1 cellular context compared by ENCODE assay signal in the genomic region with DNA sequence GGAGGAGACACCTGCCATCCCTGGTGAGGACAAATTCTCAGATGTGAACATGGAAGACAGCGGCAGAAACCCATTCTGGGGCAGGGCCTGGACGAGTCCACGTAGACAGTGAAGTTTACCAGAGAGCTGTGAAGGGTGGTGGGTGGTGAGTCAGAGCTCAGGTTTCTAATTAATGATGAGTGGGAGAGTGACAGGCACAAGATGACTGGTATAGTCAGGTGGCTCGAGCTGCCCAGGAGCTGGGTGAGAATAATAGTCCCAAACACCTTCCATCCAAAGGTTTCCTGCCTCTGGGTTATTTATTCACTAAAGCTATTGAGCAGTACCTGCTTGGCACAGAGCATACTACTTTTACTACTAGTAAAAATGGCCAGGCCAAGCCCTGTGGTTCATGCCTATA.
TF ChIP-seq lines count a peak whose summit lies in the region.

No MANE protein-coding gene starts in this region.

TF ChIP-seq in SK-N-SH treated with all-trans-retinoic acid at 6 μM for 48 hours, 23 proteins besides CTCF, POLR2A, EP300 and RAD21 (continued from another document):
- TF ChIP-seq TSHZ2 (CRISPR knock-in tag; IDR thresholded peaks at IDR 0.05) (no peak), RARB (CRISPR knock-in tag; IDR thresholded peaks at IDR 0.05) (no peak), CSDC2 (CRISPR knock-in tag; IDR thresholded peaks at IDR 0.05) (no peak), ZNF565 (CRISPR knock-in tag; conservative IDR thresholded peaks at IDR 0.05; ENCODE audit: low read depth) (no peak), ZNF8 (CRISPR knock-in tag; IDR thresholded peaks at IDR 0.05) (no peak), ZFP30 (CRISPR knock-in tag; IDR thresholded peaks at IDR 0.05) (no peak), ESRRG (CRISPR knock-in tag; IDR thresholded peaks at IDR 0.05) (no peak), GLIS3 (CRISPR knock-in tag; IDR thresholded peaks at IDR 0.05) (no peak), PPARA (CRISPR knock-in tag; IDR thresholded peaks at IDR 0.05; ENCODE audit: borderline replicate concordance) (no peak), ZNF70 (CRISPR knock-in tag; IDR thresholded peaks at IDR 0.05) (no peak)
- TF ChIP-seq, protein P1, sequence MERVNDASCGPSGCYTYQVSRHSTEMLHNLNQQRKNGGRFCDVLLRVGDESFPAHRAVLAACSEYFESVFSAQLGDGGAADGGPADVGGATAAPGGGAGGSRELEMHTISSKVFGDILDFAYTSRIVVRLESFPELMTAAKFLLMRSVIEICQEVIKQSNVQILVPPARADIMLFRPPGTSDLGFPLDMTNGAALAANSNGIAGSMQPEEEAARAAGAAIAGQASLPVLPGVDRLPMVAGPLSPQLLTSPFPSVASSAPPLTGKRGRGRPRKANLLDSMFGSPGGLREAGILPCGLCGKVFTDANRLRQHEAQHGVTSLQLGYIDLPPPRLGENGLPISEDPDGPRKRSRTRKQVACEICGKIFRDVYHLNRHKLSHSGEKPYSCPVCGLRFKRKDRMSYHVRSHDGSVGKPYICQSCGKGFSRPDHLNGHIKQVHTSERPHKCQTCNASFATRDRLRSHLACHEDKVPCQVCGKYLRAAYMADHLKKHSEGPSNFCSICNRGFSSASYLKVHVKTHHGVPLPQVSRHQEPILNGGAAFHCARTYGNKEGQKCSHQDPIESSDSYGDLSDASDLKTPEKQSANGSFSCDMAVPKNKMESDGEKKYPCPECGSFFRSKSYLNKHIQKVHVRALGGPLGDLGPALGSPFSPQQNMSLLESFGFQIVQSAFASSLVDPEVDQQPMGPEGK (CRISPR knock-in tag; IDR thresholded peaks at IDR 0.05; ENCODE audit: borderline replicate concordance) = no peak
